In genomic region chr16:31265329-31266245, GRCh38 we compare ENCODE assay signal across 8 cellular contexts. TPM values are rescaled to one million over a fixed set of nuclear protein-coding genes. Genes with fewer than 3 reads are reported as not detected.
DNase-seq lines count a peak whose midpoint lies in the region; ATAC-seq, FAIRE-seq and TF ChIP-seq lines count a peak whose summit lies in the region.

No MANE protein-coding gene starts in this region.

- H3K9ac ChIP-seq in KMS-11 (peak overlapping the region; percentile 57), kidney (ENCODE audit: low read length in 2 of 2) (no peak overlapping the region)

- TSS peak; percentile 72 for BruUV-seq in Calu3 (replicated peaks; lab: Mats Ljungman, UMichigan)

- TF ChIP-seq CTCF in Calu3 (IDR thresholded peaks at IDR 0.05; ENCODE audit: unreplicated experiment) (peak; percentile 21), KMS-11 (conservative IDR thresholded peaks at IDR 0.05; ENCODE audit: low read depth, low read length) (no peak), kidney (IDR thresholded peaks at IDR 0.05; ENCODE audit: borderline replicate concordance, extremely low read depth, insufficient read depth) (no peak)

- H3K27ac ChIP-seq in KMS-11 (peak overlapping the region; percentile 74), kidney (ENCODE audit: low read depth in 2 of 2, low read length in 2 of 2) (no peak overlapping the region)

- no peaks in the 10 kb centered on the region for H3K79me2 ChIP-seq in KMS-11 (ENCODE audit: insufficient read depth, low read depth)

- H4K20me1 ChIP-seq in KMS-11 (ENCODE audit: insufficient read depth): no peaks in the 10 kb centered on the region

- H3K27me3 ChIP-seq in KMS-11 (ENCODE audit: insufficient read depth, low read depth): no peaks in the 10 kb centered on the region

- DNase-seq in Calu3 (peak; percentile 91), activated T-cell treated with anti-CD3 and anti-CD28 coated beads for 4 hours (peak; percentile 44), kidney (peak; percentile 81), NCI-H187 treated with DMSO at 0.1 percent for 48 hours (lab: John Stamatoyannopoulos, UW) (no peak), posterior cingulate gyrus (no peak)
- DNase-seq in stimulated activated CD8-positive, alpha-beta memory T cell treated with anti-CD3 and anti-CD28 coated beads, Interleukin-7, amount 100 ng/mL, for 24 hours (ENCODE audit: low read depth): peak; percentile 50

- ATAC-seq in GM21619 (IDR thresholded peaks at IDR 0.05; ENCODE audit: unreplicated experiment): peak; percentile 84

- H3K9me3 ChIP-seq in kidney (ENCODE audit: control insufficient read depth in 1 of 2, low read length in 2 of 2): no peaks in the 10 kb centered on the region

- peak overlapping the region; percentile 61 for H3K4me2 ChIP-seq in KMS-11

- no peak for FAIRE-seq in kidney (lab: Jason Lieb, UNC)

- H2AFZ ChIP-seq in KMS-11 (ENCODE audit: low read depth): peak overlapping the region; percentile 44

- CTCF ChIA-PET in Calu3 (lab: Charles Lee): interaction anchor here (1.0 kb wide), 1 partner anchor 17 kb away, joined by 4 read pairs; no protein-coding TSS in a partner anchor

- H3K36me3 ChIP-seq in KMS-11 (ENCODE audit: insufficient read depth) (no peaks in the 10 kb centered on the region), kidney (ENCODE audit: control insufficient read depth in 1 of 2, insufficient read depth in 2 of 2, low read length in 2 of 2) (no peaks in the 10 kb centered on the region)

- peak overlapping the region; percentile 33 for H3K4me3 Mint-ChIP-seq in Calu3 (ENCODE audit: low read depth, unreplicated experiment)

- H3K4me1 Mint-ChIP-seq in Calu3 (ENCODE audit: low read depth, unreplicated experiment): peaks cover 50% of the 10 kb centered on the region

- peak overlapping the region; percentile 79 for H3K27ac Mint-ChIP-seq in Calu3 (ENCODE audit: unreplicated experiment)

- H3K36me3 Mint-ChIP-seq in Calu3 (ENCODE audit: insufficient read depth, unreplicated experiment): peaks cover 9% of the 10 kb centered on the region

- H3K27me3 Mint-ChIP-seq in Calu3 (ENCODE audit: unreplicated experiment): no peaks in the 10 kb centered on the region

- intact Hi-C loops in Calu3 (cut with micrococcal nuclease; ENCODE audit: unreplicated experiment): loop anchor here (5.0 kb wide), 1 partner anchor 48 kb away; the partner anchor contains the start of gene PYDC1
- intact Hi-C loops in kidney (cut with DNase I): no loop called here
- intact Hi-C loops in posterior cingulate gyrus (cut with DNase I): no loop called here

- no peak overlapping the region for H3K4me3 ChIP-seq in KMS-11 (IDR thresholded peaks at IDR 0.05; ENCODE audit: insufficient read depth, low read depth, low read length)
- H3K4me3 ChIP-seq in kidney (ENCODE audit: low read length in 2 of 2): no peak overlapping the region

- peaks cover 2% of the 10 kb centered on the region for H3K9me3 Mint-ChIP-seq in Calu3 (ENCODE audit: low read depth, unreplicated experiment)

- H3K4me1 ChIP-seq in KMS-11 (ENCODE audit: low read depth, poor library complexity, severe bottlenecking) (peaks cover 30% of the 10 kb centered on the region), kidney (ENCODE audit: control insufficient read depth in 1 of 2, insufficient read depth in 1 of 2, low read depth in 1 of 2, low read length in 2 of 2) (no peaks in the 10 kb centered on the region)

RNA-seq across cellular contexts. Expression of gene ITGAM, which starts 5.8 kb away (rescaled TPM):
- total RNA-seq in Calu3 (2022): 2.1 and 3.1 TPM in 2 replicates
- 18.9 TPM for total RNA-seq in kidney
- 1.2 TPM for polyA plus RNA-seq in kidney (ENCODE audit: insufficient read depth, low read depth, low replicate concordance)

RNA-seq across cellular contexts. Expression of gene PYDC1, which starts 48.7 kb away (rescaled TPM):
- not detected in 2 replicates for total RNA-seq in Calu3 (2022)
- total RNA-seq in kidney: not detected
- not detected for polyA plus RNA-seq in kidney (ENCODE audit: insufficient read depth, low read depth, low replicate concordance)

RNA-seq across cellular contexts. Expression of gene TRIM72, which starts 51.7 kb away (rescaled TPM):
- not detected in 2 replicates for total RNA-seq in Calu3 (2022)
- total RNA-seq in kidney: 0.06 TPM
- 0.11 TPM for polyA plus RNA-seq in kidney (ENCODE audit: insufficient read depth, low read depth, low replicate concordance)

Comparison
In these comparisons a context has a peak if more than half of its experiments do, and no peak if none do; other contexts are left out.
1. DNase-seq: peak in Calu3 (single experiment), activated T-cell treated with anti-CD3 and anti-CD28 coated beads for 4 hours (single experiment), kidney (single experiment) and stimulated activated CD8-positive, alpha-beta memory T cell treated with anti-CD3 and anti-CD28 coated beads, Interleukin-7, amount 100 ng/mL, for 24 hours (single experiment); none in NCI-H187 treated with DMSO at 0.1 percent for 48 hours (single experiment) and posterior cingulate gyrus (0 of 10).